ENCODE assay signal across 8 cellular contexts in genomic region chr2:16625759-16626158, GRCh38. TPM values are rescaled to one million over a fixed set of nuclear protein-coding genes. Genes with fewer than 3 reads are reported as not detected.
DNase-seq lines count a peak whose midpoint lies in the region; ATAC-seq lines count a peak whose summit lies in the region.

No MANE protein-coding gene starts in this region.

- in situ Hi-C loops in Caki2 (cut with HindIII; ENCODE audit: low pct_unique_long_range_greater_than_20kb, low sequenced_read_pairs): no loop called here

- POLR2A ChIA-PET in naive thymus-derived CD8-positive, alpha-beta T cell (lab: Charles Lee): no interaction called here

- H3K4me3 Mint-ChIP-seq in memory B cell: peak overlapping the region; percentile 73
- H3K4me3 Mint-ChIP-seq in naive thymus-derived CD8-positive, alpha-beta T cell: peak overlapping the region in 2 of 10 donors; percentile 30 to 41

- no peaks in the 10 kb centered on the region for H3K27me3 Mint-ChIP-seq in memory B cell
- peaks cover 0 to 5% (median 0%) of the 10 kb centered on the region in 5 donors for H3K27me3 Mint-ChIP-seq in naive thymus-derived CD8-positive, alpha-beta T cell

- H3K27ac Mint-ChIP-seq in memory B cell: peak overlapping the region; percentile 92
- peak overlapping the region in 2 of 10 donors; percentile 61 to 69 for H3K27ac Mint-ChIP-seq in naive thymus-derived CD8-positive, alpha-beta T cell

- peak; percentile 65 for ATAC-seq in GM21528 (IDR thresholded peaks at IDR 0.05; ENCODE audit: low FRiP score, unreplicated experiment)
- peak; percentile 63 for ATAC-seq in HG03571 (IDR thresholded peaks at IDR 0.05; ENCODE audit: unreplicated experiment)
- ATAC-seq in memory B cell (ENCODE audit: low read depth): peak; percentile 50
- no peak for ATAC-seq in naive thymus-derived CD8-positive, alpha-beta T cell

- H3K9me3 Mint-ChIP-seq in memory B cell: no peaks in the 10 kb centered on the region
- H3K9me3 Mint-ChIP-seq in naive thymus-derived CD8-positive, alpha-beta T cell: no peaks in the 10 kb centered on the region

- peak; percentile 56 for DNase-seq in Caki2 (ENCODE audit: low read depth)
- peak in 1 of 2 donors; percentile 28 for DNase-seq in memory B cell (ENCODE audit: low spot score in 2 of 2)
- no peak for DNase-seq in naive thymus-derived CD8-positive, alpha-beta T cell
- no peak for DNase-seq in OCI-M2 (lab: John Stamatoyannopoulos, UW; ENCODE audit: unreplicated experiment)
- DNase-seq in medulla oblongata (ENCODE audit: extremely low spot score): no peak
- DNase-seq in KG1 (lab: John Stamatoyannopoulos, UW): no peak

- H3K4me1 Mint-ChIP-seq in memory B cell: peaks cover 93% of the 10 kb centered on the region
- peaks cover 6 to 100% (median 22%) of the 10 kb centered on the region in 4 donors for H3K4me1 Mint-ChIP-seq in naive thymus-derived CD8-positive, alpha-beta T cell

- peaks cover 23% of the 10 kb centered on the region for H3K36me3 Mint-ChIP-seq in memory B cell
- H3K36me3 Mint-ChIP-seq in naive thymus-derived CD8-positive, alpha-beta T cell: no peaks in the 10 kb centered on the region

RNA-seq across cellular contexts. Expression of gene CYRIA, which starts 39.9 kb away (rescaled TPM):
- total RNA-seq in Caki2 (2014; rRNA removed; shearing (Covaris generic); ENCODE audit: low replicate concordance): 10.7 TPM in 2 replicates
- total RNA-seq in naive thymus-derived CD8-positive, alpha-beta T cell: 1 to 10 TPM in 1 of 2 experiments, under 1 TPM in 1; 0.83 to 1.6 TPM
- 1 to 10 TPM in 1 of 3 donors, under 1 TPM in 2; 0.31 to 5.6 (median 0.74) TPM for polyA plus RNA-seq in naive thymus-derived CD8-positive, alpha-beta T cell

Comparison
In these comparisons a context has a peak if more than half of its experiments do, and no peak if none do; other contexts are left out.
1. ATAC-seq: peak in GM21528 (single experiment), HG03571 (single experiment) and memory B cell (single experiment); none in naive thymus-derived CD8-positive, alpha-beta T cell (0 of 2).